ENCODE assay signal across 14 cellular contexts in the genomic region with DNA sequence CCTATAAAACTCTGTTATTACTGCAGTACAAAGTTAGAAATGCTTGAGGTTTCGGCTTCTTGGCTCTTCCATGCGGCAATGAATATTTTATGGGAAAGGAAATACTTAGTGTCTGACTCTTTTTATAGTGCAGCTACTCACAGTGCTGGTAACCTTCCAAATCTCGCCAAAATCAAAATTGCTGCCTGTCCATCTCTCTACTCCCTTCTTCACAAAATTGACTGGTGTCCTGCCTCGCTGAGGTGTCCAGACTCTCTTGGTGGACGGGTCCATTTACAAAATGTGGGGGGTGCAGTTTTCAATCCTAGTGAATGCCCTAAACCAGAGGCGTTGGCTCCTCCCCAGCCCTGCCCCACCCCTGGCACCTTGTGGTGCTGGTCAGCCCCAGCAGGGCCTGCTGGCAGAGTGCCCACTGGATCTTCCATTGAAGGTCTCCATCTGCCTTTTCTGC.
DNase-seq lines count a peak whose midpoint lies in the region; ATAC-seq and TF ChIP-seq lines count a peak whose summit lies in the region.
"Had no signal": no experiment of that assay in that cellular context is flagged by ENCODE, and none has a peak within 500 bp of the region (broad histone marks: within the 10 kb centered on the region; RNA-seq: fewer than 3 reads in every experiment).

No MANE protein-coding gene starts in this region.

- no peaks in the 10 kb centered on the region for H3K9me3 Mint-ChIP-seq in CD4-positive, alpha-beta T cell
- H3K9me3 Mint-ChIP-seq: activated naive CD8-positive, alpha-beta T cell treated with anti-CD3 and anti-CD28 coated beads for 36 hours had no signal

- ATAC-seq in left lung (no peak), GM18498 (IDR thresholded peaks at IDR 0.05; ENCODE audit: unreplicated experiment) (no peak)
- no peak for ATAC-seq in CD4-positive, alpha-beta T cell (ENCODE audit: poor library complexity)

- H3K4me3 ChIP-seq in HEK293 (ENCODE audit: low read depth, low read length) = no peak overlapping the region
- H3K4me3 ChIP-seq in cardiac fibroblast (replicated peaks in 1 of 2; ENCODE audit: low read depth in 2 of 2, low read length in 2 of 2) = no peak overlapping the region
- no peak overlapping the region for H3K4me3 ChIP-seq in left lung

- H3K27ac ChIP-seq in HEK293 (ENCODE audit: extremely low read depth, low read depth, low read length) = no peak overlapping the region
- H3K27ac ChIP-seq in left lung = peak overlapping the region; percentile 42 to 71
- peak overlapping the region; percentile 3 for H3K27ac ChIP-seq in temporal lobe (ENCODE audit: low read depth, low read length)
- no peak overlapping the region for H3K27ac ChIP-seq in CD4-positive, alpha-beta T cell (ENCODE audit: low read depth, low read length)
- H3K27ac ChIP-seq: ovary had no signal

- no peak overlapping the region for H3K27ac Mint-ChIP-seq in CD4-positive, alpha-beta T cell
- H3K27ac Mint-ChIP-seq: activated naive CD8-positive, alpha-beta T cell treated with anti-CD3 and anti-CD28 coated beads for 36 hours had no signal

- H3K9me3 ChIP-seq in HEK293 (ENCODE audit: control insufficient read depth, insufficient read depth, low read depth, low read length) = no peaks in the 10 kb centered on the region
- H3K9me3 ChIP-seq in left lung = no peaks in the 10 kb centered on the region
- no peaks in the 10 kb centered on the region for H3K9me3 ChIP-seq in CD4-positive, alpha-beta T cell (ENCODE audit: control insufficient read depth, low read length)
- H3K9me3 ChIP-seq: ovary had no signal

- no peaks in the 10 kb centered on the region for H3K27me3 ChIP-seq in left lung
- no peaks in the 10 kb centered on the region for H3K27me3 ChIP-seq in CD4-positive, alpha-beta T cell (ENCODE audit: control insufficient read depth, insufficient read depth, low read length)
- H3K27me3 ChIP-seq: ovary had no signal

- H3K4me1 Mint-ChIP-seq in CD4-positive, alpha-beta T cell (ENCODE audit: low read depth) = peaks cover 48% of the 10 kb centered on the region

- CTCF ChIA-PET in HEK293 (lab: Yijun Ruan, JAX) = no interaction called here
- CTCF ChIA-PET in CD4-positive, alpha-beta T cell (lab: Charles Lee) = no interaction called here

- no peaks in the 10 kb centered on the region; the same call in 1 of the 2 replicates for H3K4me1 ChIP-seq in HEK293 (ENCODE audit: control insufficient read depth, insufficient read depth, low read length)
- H3K4me1 ChIP-seq in left lung = peaks cover 36 to 100% of the 10 kb centered on the region in 2 donors

- H3K36me3 Mint-ChIP-seq in CD4-positive, alpha-beta T cell (ENCODE audit: low read depth) = no peaks in the 10 kb centered on the region
- H3K36me3 Mint-ChIP-seq: activated naive CD8-positive, alpha-beta T cell treated with anti-CD3 and anti-CD28 coated beads for 36 hours had no signal

- POLR2A ChIA-PET in HEK293 (lab: Yijun Ruan, JAX) = no interaction called here
- POLR2A ChIA-PET in CD4-positive, alpha-beta T cell (lab: Charles Lee) = interaction anchor here (0.6 kb wide), 1 partner anchor 109 kb away, joined by 3 read pairs; no protein-coding TSS in a partner anchor

- no peak for TF ChIP-seq CTCF in HEK293 (tag by site-specific recombination; IDR thresholded peaks at IDR 0.05)
- TF ChIP-seq CTCF in cardiac fibroblast (IDR thresholded peaks at IDR 0.05; ENCODE audit: low read depth, low read length) = no peak
- TF ChIP-seq CTCF in left lung (IDR thresholded peaks at IDR 0.05) = no peak
- no peak for TF ChIP-seq CTCF in CD4-positive, alpha-beta T cell (IDR thresholded peaks at IDR 0.05)

- peak; percentile 68 to 82 for DNase-seq in cardiac fibroblast (ENCODE audit: low read depth in 2 of 2)
- DNase-seq in left lung = no peak
- no peak for DNase-seq in NCI-H2171 treated with DMSO at 0.1 percent for 48 hours (lab: John Stamatoyannopoulos, UW)
- no peak for DNase-seq in CD4-positive, alpha-beta T cell
- no peak for DNase-seq in HuH-7 (ENCODE audit: low spot score)
- DNase-seq: activated CD4-positive, alpha-beta T cell treated with anti-CD3 and anti-CD28 coated beads, Interleukin-2, amount 50 U/mL, for 48 hours; activated naive CD8-positive, alpha-beta T cell treated with anti-CD3 and anti-CD28 coated beads for 36 hours; islet precursor cell; NCI-H2029; T-helper 1 cell had no signal

- H3K4me3 Mint-ChIP-seq in CD4-positive, alpha-beta T cell = no peak overlapping the region
- H3K4me3 Mint-ChIP-seq: activated naive CD8-positive, alpha-beta T cell treated with anti-CD3 and anti-CD28 coated beads for 36 hours had no signal

- H3K36me3 ChIP-seq in HEK293 (ENCODE audit: control insufficient read depth in 2 of 2, insufficient read depth in 1 of 2, low read length in 2 of 2) (no peaks in the 10 kb centered on the region), left lung (peaks cover 0 to 6% of the 10 kb centered on the region in 2 donors)
- H3K36me3 ChIP-seq: ovary had no signal

- intact Hi-C loops in left lung (cut with DNase I) = no loop called here
- intact Hi-C loops in CD4-positive, alpha-beta T cell (cut with DNase I, micrococcal nuclease) = no loop called here

- no peaks in the 10 kb centered on the region for H3K27me3 Mint-ChIP-seq in CD4-positive, alpha-beta T cell
- H3K27me3 Mint-ChIP-seq: activated naive CD8-positive, alpha-beta T cell treated with anti-CD3 and anti-CD28 coated beads for 36 hours had no signal

TF ChIP-seq in HEK293, 187 proteins besides CTCF, POLR2A, EP300 and RAD21:
- TF ChIP-seq, protein P1, sequence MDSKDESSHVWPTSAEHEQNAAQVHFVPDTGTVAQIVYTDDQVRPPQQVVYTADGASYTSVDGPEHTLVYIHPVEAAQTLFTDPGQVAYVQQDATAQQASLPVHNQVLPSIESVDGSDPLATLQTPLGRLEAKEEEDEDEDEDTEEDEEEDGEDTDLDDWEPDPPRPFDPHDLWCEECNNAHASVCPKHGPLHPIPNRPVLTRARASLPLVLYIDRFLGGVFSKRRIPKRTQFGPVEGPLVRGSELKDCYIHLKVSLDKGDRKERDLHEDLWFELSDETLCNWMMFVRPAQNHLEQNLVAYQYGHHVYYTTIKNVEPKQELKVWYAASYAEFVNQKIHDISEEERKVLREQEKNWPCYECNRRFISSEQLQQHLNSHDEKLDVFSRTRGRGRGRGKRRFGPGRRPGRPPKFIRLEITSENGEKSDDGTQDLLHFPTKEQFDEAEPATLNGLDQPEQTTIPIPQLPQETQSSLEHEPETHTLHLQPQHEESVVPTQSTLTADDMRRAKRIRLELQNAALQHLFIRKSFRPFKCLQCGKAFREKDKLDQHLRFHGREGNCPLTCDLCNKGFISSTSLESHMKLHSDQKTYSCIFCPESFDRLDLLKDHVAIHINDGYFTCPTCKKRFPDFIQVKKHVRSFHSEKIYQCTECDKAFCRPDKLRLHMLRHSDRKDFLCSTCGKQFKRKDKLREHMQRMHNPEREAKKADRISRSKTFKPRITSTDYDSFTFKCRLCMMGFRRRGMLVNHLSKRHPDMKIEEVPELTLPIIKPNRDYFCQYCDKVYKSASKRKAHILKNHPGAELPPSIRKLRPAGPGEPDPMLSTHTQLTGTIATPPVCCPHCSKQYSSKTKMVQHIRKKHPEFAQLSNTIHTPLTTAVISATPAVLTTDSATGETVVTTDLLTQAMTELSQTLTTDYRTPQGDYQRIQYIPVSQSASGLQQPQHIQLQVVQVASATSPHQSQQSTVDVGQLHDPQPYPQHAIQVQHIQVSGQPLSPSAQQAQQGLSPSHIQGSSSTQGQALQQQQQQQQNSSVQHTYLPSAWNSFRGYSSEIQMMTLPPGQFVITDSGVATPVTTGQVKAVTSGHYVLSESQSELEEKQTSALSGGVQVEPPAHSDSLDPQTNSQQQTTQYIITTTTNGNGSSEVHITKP (tag by site-specific recombination; IDR thresholded peaks at IDR 0.05) = peak; percentile 48; the same call in 1 of the 2 replicates
- no peak for TF ChIP-seq TCF7L2 (IDR thresholded peaks at IDR 0.05; ENCODE audit: borderline replicate concordance, low read depth, low read length)

Comparison
In these comparisons a context has a peak if more than half of its experiments do, and no peak if none do; other contexts are left out.
1. H3K27ac ChIP-seq: peak in left lung (2 of 2) and temporal lobe (single experiment); none in HEK293 (single experiment) and CD4-positive, alpha-beta T cell (single experiment).
2. DNase-seq: peak in cardiac fibroblast (2 of 2); none in left lung (0 of 2), NCI-H2171 treated with DMSO at 0.1 percent for 48 hours (single experiment), CD4-positive, alpha-beta T cell (0 of 10) and HuH-7 (single experiment).